ENCODE assay signal across 10 cellular contexts in genomic region chr17:81667754-81668153, GRCh38. TPM values are rescaled to one million over a fixed set of nuclear protein-coding genes. Genes with fewer than 3 reads are reported as not detected.
DNase-seq lines count a peak whose midpoint lies in the region; ATAC-seq, FAIRE-seq and TF ChIP-seq lines count a peak whose summit lies in the region.
"Had no signal": no experiment of that assay in that cellular context is flagged by ENCODE, and none has a peak within 500 bp of the region (broad histone marks: within the 10 kb centered on the region; RNA-seq: fewer than 3 reads in every experiment).

No MANE protein-coding gene starts in this region.

- H3K18ac ChIP-seq in mesenchymal stem cell (ENCODE audit: low read depth in 1 of 2, low read length in 2 of 2): no peak overlapping the region

- CTCF ChIA-PET in CD4-positive, alpha-beta T cell (lab: Charles Lee): no interaction called here

- no peak overlapping the region for H2BK120ac ChIP-seq in mesenchymal stem cell (ENCODE audit: low read depth, low read length)

- H3K9me3 Mint-ChIP-seq in CD4-positive, alpha-beta T cell: no peaks in the 10 kb centered on the region
- no peaks in the 10 kb centered on the region for H3K9me3 Mint-ChIP-seq in activated T-helper 2 cell treated with anti-CD3 and anti-CD28 coated beads, Interferon-gamma antibody, Interleukin-2, Interleukin-4, amounts not matched to agents 10 μg/mL and 5 μg/mL and 100 μg/mL, durations not matched to agents 14 hours and 24 hours and 36 hours

- POLR2A ChIA-PET in CD4-positive, alpha-beta T cell (lab: Charles Lee): interaction anchor here (3.0 kb wide), 1 partner anchor 15 kb away, joined by 25 read pairs; the partner anchor contains the start of genes ARL16 and HGS

- no peak overlapping the region for H3K4ac ChIP-seq in mesenchymal stem cell (ENCODE audit: low read depth in 1 of 2, low read length in 2 of 2)

- TF ChIP-seq CTCF in CD4-positive, alpha-beta T cell (IDR thresholded peaks at IDR 0.05): no peak
- no peak for TF ChIP-seq CTCF in gastroesophageal sphincter (IDR thresholded peaks at IDR 0.05)

- H2AFZ ChIP-seq in mesenchymal stem cell (ENCODE audit: low read depth, low read length): no peak overlapping the region

- peaks cover 40% of the 10 kb centered on the region for H3K4me1 Mint-ChIP-seq in CD4-positive, alpha-beta T cell (ENCODE audit: low read depth)
- H3K4me1 Mint-ChIP-seq in activated T-helper 2 cell treated with anti-CD3 and anti-CD28 coated beads, Interferon-gamma antibody, Interleukin-2, Interleukin-4, amounts not matched to agents 10 μg/mL and 5 μg/mL and 100 μg/mL, durations not matched to agents 14 hours and 24 hours and 36 hours (ENCODE audit: low read depth): peaks cover 27% of the 10 kb centered on the region

- H3K79me1 ChIP-seq in mesenchymal stem cell (replicated peaks; ENCODE audit: low read length, poor library complexity, severe bottlenecking): peaks cover 45% of the 10 kb centered on the region

- peaks cover 63% of the 10 kb centered on the region for H3K36me3 ChIP-seq in KOPT-K1 (ENCODE audit: insufficient read depth, low read length)
- H3K36me3 ChIP-seq in mesenchymal stem cell (ENCODE audit: control insufficient read depth in 1 of 2, insufficient read depth in 2 of 2, low read depth in 1 of 2, low read length in 2 of 2): peaks cover 58 to 60% of the 10 kb centered on the region in 2 experiments
- H3K36me3 ChIP-seq in gastroesophageal sphincter: peaks cover 0 to 54% of the 10 kb centered on the region in 2 donors

- H2BK5ac ChIP-seq in mesenchymal stem cell (ENCODE audit: low read depth, low read length, poor library complexity, severe bottlenecking): no peak overlapping the region

- no peak overlapping the region for H3K14ac ChIP-seq in mesenchymal stem cell (ENCODE audit: low read length in 2 of 2)

- H4K8ac ChIP-seq in mesenchymal stem cell (ENCODE audit: low read length): peak overlapping the region; percentile 58

- FAIRE-seq in GM12892 (lab: Jason Lieb, UNC): no peak
- FAIRE-seq: GM18507 had no signal

- WGBS in mesenchymal stem cell: 93% methylated on average over 18 of the region's 18 CpGs
- WGBS in gastroesophageal sphincter (ENCODE audit: low coverage in 1 of 2), 2 donors: 89 to 100% methylated on average over 2 to 17 of the region's 18 CpGs

- no peak for DNase-seq in CD4-positive, alpha-beta T cell
- DNase-seq in activated T-helper 2 cell treated with anti-CD3 and anti-CD28 coated beads, Interferon-gamma antibody, Interleukin-2, Interleukin-4, amounts not matched to agents 10 μg/mL and 5 μg/mL and 100 μg/mL, durations not matched to agents 14 hours and 24 hours and 36 hours (ENCODE audit: low spot score): no peak
- DNase-seq in mesenchymal stem cell: no peak
- no peak for DNase-seq in NCI-H2227 (lab: John Stamatoyannopoulos, UW; ENCODE audit: unreplicated experiment)
- no peak for DNase-seq in GM12892 (ENCODE audit: insufficient read length)
- DNase-seq in NCI-H1105 (lab: John Stamatoyannopoulos, UW): no peak
- DNase-seq: stimulated activated CD4-positive, alpha-beta T cell treated with anti-CD3 and anti-CD28 coated beads, Interleukin-4, amount 100 ng/mL, for 1 hour had no signal

- no peaks in the 10 kb centered on the region for H3K27me3 Mint-ChIP-seq in CD4-positive, alpha-beta T cell
- H3K27me3 Mint-ChIP-seq in activated T-helper 2 cell treated with anti-CD3 and anti-CD28 coated beads, Interferon-gamma antibody, Interleukin-2, Interleukin-4, amounts not matched to agents 10 μg/mL and 5 μg/mL and 100 μg/mL, durations not matched to agents 14 hours and 24 hours and 36 hours (ENCODE audit: low read depth): no peaks in the 10 kb centered on the region

- H3K4me3 ChIP-seq in mesenchymal stem cell (ENCODE audit: insufficient read depth in 1 of 2, low read depth in 1 of 2, low read length in 2 of 2): peak overlapping the region in 1 of 2 experiments; percentile 58
- H3K4me3 ChIP-seq in gastroesophageal sphincter: peak overlapping the region in 1 of 2 donors; percentile 88

- peak overlapping the region; percentile 29 for H3K9ac ChIP-seq in mesenchymal stem cell (ENCODE audit: low read length)

- peak overlapping the region; percentile 63 for H3K27ac Mint-ChIP-seq in CD4-positive, alpha-beta T cell
- H3K27ac Mint-ChIP-seq in activated T-helper 2 cell treated with anti-CD3 and anti-CD28 coated beads, Interferon-gamma antibody, Interleukin-2, Interleukin-4, amounts not matched to agents 10 μg/mL and 5 μg/mL and 100 μg/mL, durations not matched to agents 14 hours and 24 hours and 36 hours: peak overlapping the region; percentile 22

- intact Hi-C loops in CD4-positive, alpha-beta T cell (cut with DNase I, micrococcal nuclease): loop anchor here in 1 of 2 experiments (2.0 to 5.0 kb wide), 2 partner anchors 31 to 35 kb away; partner anchors contain the start of genes MRPL12, NPLOC4 and TSPAN10
- intact Hi-C loops in activated T-helper 2 cell treated with anti-CD3 and anti-CD28 coated beads, Interferon-gamma antibody, Interleukin-2, Interleukin-4, amounts not matched to agents 10 μg/mL and 5 μg/mL and 100 μg/mL, durations not matched to agents 14 hours and 24 hours and 36 hours (cut with micrococcal nuclease): loop anchor here (2.0 to 5.0 kb wide), 2 partner anchors 31 to 35 kb away; partner anchors contain the start of genes MRPL12, NPLOC4 and TSPAN10

- no peak overlapping the region for H3K27ac ChIP-seq in CD4-positive, alpha-beta T cell (ENCODE audit: low read depth, low read length)
- peak overlapping the region; percentile 36 for H3K27ac ChIP-seq in KOPT-K1 (ENCODE audit: low read depth, low read length, poor library complexity, severe bottlenecking)
- no peak overlapping the region for H3K27ac ChIP-seq in mesenchymal stem cell (ENCODE audit: low read length, poor library complexity, severe bottlenecking)
- no peak overlapping the region for H3K27ac ChIP-seq in gastroesophageal sphincter

- no peaks in the 10 kb centered on the region for H3K9me3 ChIP-seq in CD4-positive, alpha-beta T cell (ENCODE audit: control insufficient read depth, low read length)
- no peaks in the 10 kb centered on the region for H3K9me3 ChIP-seq in KOPT-K1 (ENCODE audit: insufficient read depth, low read length, poor library complexity, severe bottlenecking)
- no peaks in the 10 kb centered on the region for H3K9me3 ChIP-seq in mesenchymal stem cell (ENCODE audit: control insufficient read depth, low read length)
- H3K9me3 ChIP-seq in gastroesophageal sphincter: no peaks in the 10 kb centered on the region

- H3K27me3 ChIP-seq in CD4-positive, alpha-beta T cell (ENCODE audit: control insufficient read depth, insufficient read depth, low read length): no peaks in the 10 kb centered on the region
- H3K27me3 ChIP-seq in mesenchymal stem cell (ENCODE audit: control insufficient read depth in 1 of 2, insufficient read depth in 1 of 2, low read length in 2 of 2) (no peaks in the 10 kb centered on the region), gastroesophageal sphincter (no peaks in the 10 kb centered on the region)

- H3K4me1 ChIP-seq in mesenchymal stem cell (ENCODE audit: control insufficient read depth, insufficient read depth, low read depth, low read length) (peaks cover 20% of the 10 kb centered on the region), gastroesophageal sphincter (peaks cover 0 to 40% (median 21%) of the 10 kb centered on the region in 3 donors)

- ATAC-seq in CD4-positive, alpha-beta T cell (ENCODE audit: poor library complexity): no peak
- no peak for ATAC-seq in gastroesophageal sphincter

- TF ChIP-seq POLR2A in gastroesophageal sphincter (IDR thresholded peaks at IDR 0.05) (no peak), GM12892 (IDR thresholded peaks at IDR 0.05; ENCODE audit: low read depth, low read length) (no peak)

- H2BK12ac ChIP-seq in mesenchymal stem cell (ENCODE audit: low read length in 2 of 2): no peak overlapping the region

- peaks cover 58% of the 10 kb centered on the region for H3K36me3 Mint-ChIP-seq in CD4-positive, alpha-beta T cell (ENCODE audit: low read depth)
- H3K36me3 Mint-ChIP-seq in activated T-helper 2 cell treated with anti-CD3 and anti-CD28 coated beads, Interferon-gamma antibody, Interleukin-2, Interleukin-4, amounts not matched to agents 10 μg/mL and 5 μg/mL and 100 μg/mL, durations not matched to agents 14 hours and 24 hours and 36 hours (ENCODE audit: low read depth): peaks cover 67% of the 10 kb centered on the region

- H2AK5ac ChIP-seq in mesenchymal stem cell (ENCODE audit: low read length, severe bottlenecking): no peak overlapping the region

- no peak for TF ChIP-seq EP300 in gastroesophageal sphincter (IDR thresholded peaks at IDR 0.05)

- no peak overlapping the region for H4K91ac ChIP-seq in mesenchymal stem cell (ENCODE audit: low read length)

- H3K4me2 ChIP-seq in mesenchymal stem cell (ENCODE audit: low read length, poor library complexity, severe bottlenecking): no peak overlapping the region

- no peak overlapping the region for H3K23ac ChIP-seq in mesenchymal stem cell (ENCODE audit: low read length in 2 of 2)

- H3K4me3 Mint-ChIP-seq in CD4-positive, alpha-beta T cell: peak overlapping the region; percentile 85
- peak overlapping the region; percentile 94 for H3K4me3 Mint-ChIP-seq in activated T-helper 2 cell treated with anti-CD3 and anti-CD28 coated beads, Interferon-gamma antibody, Interleukin-2, Interleukin-4, amounts not matched to agents 10 μg/mL and 5 μg/mL and 100 μg/mL, durations not matched to agents 14 hours and 24 hours and 36 hours (ENCODE audit: low read depth)

- H2BK15ac ChIP-seq in mesenchymal stem cell (ENCODE audit: low read depth, poor library complexity, severe bottlenecking): no peak overlapping the region

RNA-seq across cellular contexts. Expression of gene CCDC137, which starts 1.2 kb away (rescaled TPM):
- 10 to 100 TPM; 20.8 to 21.7 TPM for total RNA-seq in CD4-positive, alpha-beta T cell
- 50.8 and 51.7 TPM in 2 replicates for total RNA-seq in activated T-helper 2 cell treated with anti-CD3 and anti-CD28 coated beads, Interferon-gamma antibody, Interleukin-2, Interleukin-4, amounts not matched to agents 10 μg/mL and 5 μg/mL and 100 μg/mL, durations not matched to agents 14 hours and 24 hours and 36 hours
- polyA plus RNA-seq in mesenchymal stem cell (2013, experiment 1 of 2): 19.8 TPM
- polyA plus RNA-seq in mesenchymal stem cell (2013, experiment 2 of 2): 17.9 TPM
- total RNA-seq in gastroesophageal sphincter: 10 to 100 TPM in 2 of 4 donors, 1 to 10 TPM in 2; 8.2 to 16.1 (median 11.4) TPM
- 14.9 TPM for polyA plus RNA-seq in GM12892 (2012; ENCODE audit: missing spikeins)

RNA-seq across cellular contexts. Expression of gene OXLD1, which starts 1.3 kb away (rescaled TPM):
- 10 to 100 TPM; 24.6 to 25.3 TPM for total RNA-seq in CD4-positive, alpha-beta T cell
- total RNA-seq in activated T-helper 2 cell treated with anti-CD3 and anti-CD28 coated beads, Interferon-gamma antibody, Interleukin-2, Interleukin-4, amounts not matched to agents 10 μg/mL and 5 μg/mL and 100 μg/mL, durations not matched to agents 14 hours and 24 hours and 36 hours: 51.3 and 52.7 TPM in 2 replicates
- 25.4 TPM for polyA plus RNA-seq in mesenchymal stem cell (2013, experiment 1 of 2)
- 26.0 TPM for polyA plus RNA-seq in mesenchymal stem cell (2013, experiment 2 of 2)
- 10 to 100 TPM; 19.4 to 31.8 (median 25.3) TPM for total RNA-seq in gastroesophageal sphincter
- 10.8 TPM for polyA plus RNA-seq in GM12892 (2012; ENCODE audit: missing spikeins)

RNA-seq across cellular contexts. Expression of gene PDE6G, which starts 11.4 kb away (rescaled TPM):
- under 1 TPM; 0.49 to 0.92 TPM for total RNA-seq in CD4-positive, alpha-beta T cell
- total RNA-seq in activated T-helper 2 cell treated with anti-CD3 and anti-CD28 coated beads, Interferon-gamma antibody, Interleukin-2, Interleukin-4, amounts not matched to agents 10 μg/mL and 5 μg/mL and 100 μg/mL, durations not matched to agents 14 hours and 24 hours and 36 hours: 11.1 and 15.4 TPM in 2 replicates
- 0.08 TPM for polyA plus RNA-seq in mesenchymal stem cell (2013, experiment 1 of 2)
- 0.14 TPM for polyA plus RNA-seq in mesenchymal stem cell (2013, experiment 2 of 2)
- under 1 TPM in 1 of 4 donors, not detected in 3; 0.62 TPM for total RNA-seq in gastroesophageal sphincter
- 3.5 TPM for polyA plus RNA-seq in GM12892 (2012; ENCODE audit: missing spikeins)

RNA-seq across cellular contexts. Expression of gene ARL16, which starts 15.8 kb away (rescaled TPM):
- 10 to 100 TPM; 35.7 to 38.5 TPM for total RNA-seq in CD4-positive, alpha-beta T cell
- 33.3 and 35.0 TPM in 2 replicates for total RNA-seq in activated T-helper 2 cell treated with anti-CD3 and anti-CD28 coated beads, Interferon-gamma antibody, Interleukin-2, Interleukin-4, amounts not matched to agents 10 μg/mL and 5 μg/mL and 100 μg/mL, durations not matched to agents 14 hours and 24 hours and 36 hours
- 32.6 TPM for polyA plus RNA-seq in mesenchymal stem cell (2013, experiment 1 of 2)
- 33.3 TPM for polyA plus RNA-seq in mesenchymal stem cell (2013, experiment 2 of 2)
- 10 to 100 TPM; 26.2 to 52.8 (median 30.2) TPM for total RNA-seq in gastroesophageal sphincter
- 32.6 TPM for polyA plus RNA-seq in GM12892 (2012; ENCODE audit: missing spikeins)

RNA-seq across cellular contexts. Expression of gene HGS, which starts 16.1 kb away (rescaled TPM):
- total RNA-seq in CD4-positive, alpha-beta T cell: 100 to 1,000 TPM; 118 to 127 TPM
- 130 and 134 TPM in 2 replicates for total RNA-seq in activated T-helper 2 cell treated with anti-CD3 and anti-CD28 coated beads, Interferon-gamma antibody, Interleukin-2, Interleukin-4, amounts not matched to agents 10 μg/mL and 5 μg/mL and 100 μg/mL, durations not matched to agents 14 hours and 24 hours and 36 hours
- polyA plus RNA-seq in mesenchymal stem cell (2013, experiment 1 of 2): 51.0 TPM
- polyA plus RNA-seq in mesenchymal stem cell (2013, experiment 2 of 2): 49.3 TPM
- total RNA-seq in gastroesophageal sphincter: 10 to 100 TPM; 51.5 to 90.5 (median 66.6) TPM
- polyA plus RNA-seq in GM12892 (2012; ENCODE audit: missing spikeins): 51.4 TPM
